In the genomic region with DNA sequence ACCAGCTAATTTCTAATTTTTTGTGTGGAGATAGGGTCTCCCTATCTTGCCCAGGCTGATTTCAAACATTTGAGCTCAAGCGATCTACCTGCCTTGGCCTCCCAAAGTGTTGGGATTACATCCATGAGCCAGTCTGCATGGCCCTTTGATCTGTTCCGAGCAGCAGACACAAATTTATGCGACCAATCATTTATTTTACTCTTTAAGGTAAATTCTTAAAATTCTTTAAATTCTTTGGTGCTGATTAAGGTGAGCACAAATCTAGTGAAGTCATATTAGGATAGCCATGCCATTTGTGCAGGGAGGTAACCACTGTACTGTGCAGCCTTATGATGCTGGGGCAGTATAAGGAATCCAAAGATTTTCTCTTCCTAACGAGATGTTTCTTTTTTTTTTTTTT, we compare ENCODE assay signal across 1 cellular context.
TF ChIP-seq lines count a peak whose summit lies in the region.

No MANE protein-coding gene starts in this region.

TF ChIP-seq in WTC11, 78 proteins besides CTCF, POLR2A, EP300 and RAD21 (continued from another document):
- TF ChIP-seq, protein P1, sequence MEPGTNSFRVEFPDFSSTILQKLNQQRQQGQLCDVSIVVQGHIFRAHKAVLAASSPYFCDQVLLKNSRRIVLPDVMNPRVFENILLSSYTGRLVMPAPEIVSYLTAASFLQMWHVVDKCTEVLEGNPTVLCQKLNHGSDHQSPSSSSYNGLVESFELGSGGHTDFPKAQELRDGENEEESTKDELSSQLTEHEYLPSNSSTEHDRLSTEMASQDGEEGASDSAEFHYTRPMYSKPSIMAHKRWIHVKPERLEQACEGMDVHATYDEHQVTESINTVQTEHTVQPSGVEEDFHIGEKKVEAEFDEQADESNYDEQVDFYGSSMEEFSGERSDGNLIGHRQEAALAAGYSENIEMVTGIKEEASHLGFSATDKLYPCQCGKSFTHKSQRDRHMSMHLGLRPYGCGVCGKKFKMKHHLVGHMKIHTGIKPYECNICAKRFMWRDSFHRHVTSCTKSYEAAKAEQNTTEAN (CRISPR knock-in tag; IDR thresholded peaks at IDR 0.05) = no peak
- TF ChIP-seq, protein P2, sequence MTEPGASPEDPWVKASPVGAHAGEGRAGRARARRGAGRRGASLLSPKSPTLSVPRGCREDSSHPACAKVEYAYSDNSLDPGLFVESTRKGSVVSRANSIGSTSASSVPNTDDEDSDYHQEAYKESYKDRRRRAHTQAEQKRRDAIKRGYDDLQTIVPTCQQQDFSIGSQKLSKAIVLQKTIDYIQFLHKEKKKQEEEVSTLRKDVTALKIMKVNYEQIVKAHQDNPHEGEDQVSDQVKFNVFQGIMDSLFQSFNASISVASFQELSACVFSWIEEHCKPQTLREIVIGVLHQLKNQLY (CRISPR knock-in tag; IDR thresholded peaks at IDR 0.05) = no peak
- TF ChIP-seq TEAD4 (CRISPR knock-in tag; IDR thresholded peaks at IDR 0.05) = no peak
- no peak for TF ChIP-seq MYBL2 (CRISPR knock-in tag; IDR thresholded peaks at IDR 0.05)
- no peak for TF ChIP-seq CREB1 (CRISPR knock-in tag; IDR thresholded peaks at IDR 0.05)
